In the genomic region with DNA sequence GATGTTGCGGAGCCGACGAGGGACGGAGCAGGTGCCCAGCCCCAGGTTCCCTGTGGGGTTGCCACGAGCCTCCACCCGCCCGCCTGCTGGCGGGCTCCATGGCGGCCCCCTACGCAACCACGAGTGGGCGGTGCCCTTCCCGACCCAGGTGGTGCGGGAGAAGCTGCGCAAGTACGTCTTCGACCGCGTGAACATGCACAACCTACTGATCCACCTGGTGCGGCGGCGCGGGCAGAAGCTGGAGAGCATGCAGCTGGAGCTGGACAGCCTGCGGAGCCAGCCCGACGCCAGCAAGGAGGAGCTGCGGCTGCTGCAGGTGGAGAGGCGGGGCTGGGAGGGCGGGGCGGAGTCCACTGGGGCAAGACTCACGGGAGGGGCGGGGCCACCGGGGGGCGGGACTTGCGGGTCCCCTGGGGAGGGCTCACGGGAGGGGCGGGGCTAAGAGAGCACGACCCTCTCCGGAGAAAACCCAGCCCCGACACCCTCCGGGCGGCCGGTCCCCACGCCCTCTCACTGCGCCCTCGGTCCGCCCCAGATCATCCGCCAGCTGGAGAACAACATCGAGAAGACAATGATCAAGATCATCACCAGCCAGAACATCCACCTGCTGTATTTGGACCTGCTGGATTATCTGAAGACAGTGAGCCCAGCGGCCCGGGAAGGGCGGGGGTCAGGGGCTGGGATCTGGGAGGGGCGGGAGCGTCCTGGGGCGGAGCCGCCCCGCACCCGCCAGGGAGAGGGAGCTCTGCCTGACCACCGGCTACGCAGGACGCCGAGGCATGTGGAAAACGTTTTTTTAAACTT, we compare ENCODE assay signal across 8 cellular contexts. TPM values are rescaled to one million over a fixed set of nuclear protein-coding genes. Genes with fewer than 3 reads are reported as not detected.
DNase-seq lines count a peak whose midpoint lies in the region; ATAC-seq and TF ChIP-seq lines count a peak whose summit lies in the region.

No MANE protein-coding gene starts in this region.

- TF ChIP-seq CTCF in AG04449 (IDR thresholded peaks at IDR 0.05; ENCODE audit: insufficient read depth, low read length, missing control alignments) (no peak), right atrium auricular region (IDR thresholded peaks at IDR 0.05) (no peak)

- H3K9me3 ChIP-seq in adipocyte (ENCODE audit: control insufficient read depth, low read length), result no peaks in the 10 kb centered on the region
- no peaks in the 10 kb centered on the region for H3K9me3 ChIP-seq in right atrium auricular region
- H3K9me3 ChIP-seq in aorta (ENCODE audit: control insufficient read depth, low read length), result no peaks in the 10 kb centered on the region

- H3K27me3 Mint-ChIP-seq in T-helper 1 cell treated with Interleukin-12 subunit alpha and Interleukin-12 subunit beta and Interleukin-4 antibody, amounts not matched to agents 30 μg/mL and 1 μg/mL, for 36 hours (ENCODE audit: low read depth), result peaks cover 32% of the 10 kb centered on the region

- POLR2A ChIA-PET in AG04449 (lab: Yijun Ruan, JAX), result interaction anchor here (1.6 kb wide), 1 partner anchor 9 kb away, joined by 5 read pairs; a partner anchor contains a TSS

- H3K9ac ChIP-seq in adipocyte (ENCODE audit: low read length), result no peak overlapping the region

- no peaks in the 10 kb centered on the region for H3K36me3 Mint-ChIP-seq in T-helper 1 cell treated with Interleukin-12 subunit alpha and Interleukin-12 subunit beta and Interleukin-4 antibody, amounts not matched to agents 30 μg/mL and 1 μg/mL, for 36 hours (ENCODE audit: low read depth)

- H3K4me1 ChIP-seq in adipocyte (ENCODE audit: control insufficient read depth, insufficient read depth, low read length) (peaks cover 21% of the 10 kb centered on the region), right atrium auricular region (peaks cover 0 to 56% of the 10 kb centered on the region in 2 donors), aorta (ENCODE audit: control insufficient read depth in 1 of 2, insufficient read depth in 2 of 2, low read length in 2 of 2) (no peaks in the 10 kb centered on the region)

- intact Hi-C loops in aorta (cut with DNase I), result no loop called here

- H3K36me3 ChIP-seq in adipocyte (ENCODE audit: control insufficient read depth, insufficient read depth, low read length, severe bottlenecking) (no peaks in the 10 kb centered on the region), right atrium auricular region (no peaks in the 10 kb centered on the region), aorta (ENCODE audit: control insufficient read depth in 1 of 2, insufficient read depth in 2 of 2, low read length in 1 of 2) (no peaks in the 10 kb centered on the region)

- H3K27ac Mint-ChIP-seq in T-helper 1 cell treated with Interleukin-12 subunit alpha and Interleukin-12 subunit beta and Interleukin-4 antibody, amounts not matched to agents 30 μg/mL and 1 μg/mL, for 36 hours, result no peak overlapping the region

- peak; percentile 41 for ATAC-seq in GM21423 (IDR thresholded peaks at IDR 0.05; ENCODE audit: unreplicated experiment)
- peak; percentile 39 for ATAC-seq in aorta (ENCODE audit: low FRiP score)

- no peaks in the 10 kb centered on the region for H3K9me3 Mint-ChIP-seq in T-helper 1 cell treated with Interleukin-12 subunit alpha and Interleukin-12 subunit beta and Interleukin-4 antibody, amounts not matched to agents 30 μg/mL and 1 μg/mL, for 36 hours

- WGBS in aorta, 2 donors, result 0 to 1% methylated on average over 51 to 63 of the region's 63 CpGs

- H3K4me3 Mint-ChIP-seq in T-helper 1 cell treated with Interleukin-12 subunit alpha and Interleukin-12 subunit beta and Interleukin-4 antibody, amounts not matched to agents 30 μg/mL and 1 μg/mL, for 36 hours, result peak overlapping the region; percentile 81

- 0 out of 2 replicates have a peak overlapping the region, but pooled peaks have one; percentile 8 for H3K4me3 ChIP-seq in AG04449 (ENCODE audit: low read depth, low read length)
- H3K4me3 ChIP-seq in adipocyte (ENCODE audit: low read length), result no peak overlapping the region
- H3K4me3 ChIP-seq in right atrium auricular region, result peak overlapping the region; percentile 42 to 48
- H3K4me3 ChIP-seq in aorta (ENCODE audit: low read length in 2 of 2), result no peak overlapping the region

- CTCF ChIA-PET in AG04449 (lab: Yijun Ruan, JAX), result interaction anchor here (1.1 to 1.8 kb wide), 5 partner anchors 8 to 42 kb away, joined by 3 to 9 read pairs (median 4); a partner anchor contains a TSS

- DNase-seq in AG04449 (ENCODE audit: low read depth, low spot score) (no peak), NCI-H1694 treated with DMSO at 0.1 percent for 48 hours (lab: John Stamatoyannopoulos, UW) (peak; percentile 44), adipocyte (ENCODE audit: low read depth) (peak; percentile 74), right atrium auricular region (ENCODE audit: low spot score) (no peak), renal cortical epithelial cell (ENCODE audit: low read depth) (peak; percentile 58), aorta (peak; percentile 75 to 87)

- H3K27ac ChIP-seq in right atrium auricular region (peak overlapping the region; percentile 32 to 59), aorta (ENCODE audit: low read depth in 1 of 2, low read length in 2 of 2) (no peak overlapping the region)

- H3K27me3 ChIP-seq in adipocyte (replicated peaks; ENCODE audit: control insufficient read depth, insufficient read depth, low read length), result peaks cover 18% of the 10 kb centered on the region
- peaks cover 0 to 7% of the 10 kb centered on the region in 2 donors for H3K27me3 ChIP-seq in right atrium auricular region
- peaks cover 0 to 2% of the 10 kb centered on the region in 2 donors for H3K27me3 ChIP-seq in aorta (ENCODE audit: control insufficient read depth in 1 of 2, insufficient read depth in 2 of 2, low read length in 1 of 2)

- peaks cover 10% of the 10 kb centered on the region for H3K4me1 Mint-ChIP-seq in T-helper 1 cell treated with Interleukin-12 subunit alpha and Interleukin-12 subunit beta and Interleukin-4 antibody, amounts not matched to agents 30 μg/mL and 1 μg/mL, for 36 hours (ENCODE audit: low read depth)

RNA-seq across cellular contexts. Expression of a gene that starts 3.9 kb away (rescaled TPM):
- total RNA-seq in right atrium auricular region (1 to 10 TPM; 2.3 to 2.5 TPM), renal cortical epithelial cell (0.94 TPM in 1 of 2 replicates, not detected in the other), aorta (under 1 TPM; 0.45 to 0.58 TPM)
- polyA plus RNA-seq in aorta, result under 1 TPM; 0.46 to 0.50 TPM

RNA-seq across cellular contexts. Expression of a gene that starts 7.7 kb away (rescaled TPM):
- total RNA-seq in right atrium auricular region (10 to 100 TPM; 48.4 to 61.7 TPM), renal cortical epithelial cell (51.1 and 61.0 TPM in 2 replicates), aorta (10 to 100 TPM; 47.2 to 52.0 TPM)
- polyA plus RNA-seq in aorta, result 10 to 100 TPM; 31.3 to 76.1 TPM

RNA-seq across cellular contexts. Expression of a gene that starts 8.9 kb away (rescaled TPM):
- total RNA-seq in right atrium auricular region, result 100 to 1,000 TPM; 123 to 148 TPM
- total RNA-seq in renal cortical epithelial cell, result 29.9 and 115 TPM in 2 replicates
- total RNA-seq in aorta, result 10 to 100 TPM; 26.6 to 27.0 TPM
- polyA plus RNA-seq in aorta, result 10 to 100 TPM; 57.0 to 95.8 TPM

RNA-seq across cellular contexts. Expression of a gene that starts 35.7 kb away (rescaled TPM):
- total RNA-seq in right atrium auricular region (1 to 10 TPM in 1 of 2 donors, under 1 TPM in 1; 0.63 to 1.4 TPM), renal cortical epithelial cell (not detected in 2 replicates), aorta (not detected)
- polyA plus RNA-seq in aorta, result under 1 TPM in 1 of 2 donors, not detected in 1; 0.88 TPM

RNA-seq across cellular contexts. Expression of a gene that starts 42.0 kb away (rescaled TPM):
- total RNA-seq in right atrium auricular region (not detected), renal cortical epithelial cell (not detected in 2 replicates), aorta (not detected)
- under 1 TPM in 1 of 2 donors, not detected in 1; 0.10 TPM for polyA plus RNA-seq in aorta

Comparison
In these comparisons a context has a peak if more than half of its experiments do, and no peak if none do; other contexts are left out.
1. DNase-seq: peak in NCI-H1694 treated with DMSO at 0.1 percent for 48 hours (single experiment), adipocyte (single experiment), renal cortical epithelial cell (single experiment) and aorta (2 of 2); none in AG04449 (single experiment) and right atrium auricular region (single experiment).
2. H3K4me3 ChIP-seq: peak in AG04449 (single experiment) and right atrium auricular region (2 of 2); none in adipocyte (single experiment) and aorta (0 of 2).
3. H3K27ac ChIP-seq: peak in right atrium auricular region (2 of 2); none in aorta (0 of 2).